15 cellular contexts compared by ENCODE assay signal in genomic region chr22:20988573-20989322, GRCh38. TPM values are rescaled to one million over a fixed set of nuclear protein-coding genes. Genes with fewer than 3 reads are reported as not detected.
A peak's percentile ranks its signal among the peaks of the same experiment; 100 is the strongest.
DNase-seq lines count a peak whose midpoint lies in the region; ATAC-seq, FAIRE-seq and TF ChIP-seq lines count a peak whose summit lies in the region.
"Had no signal": no experiment of that assay in that cellular context is flagged by ENCODE, and none has a peak within 500 bp of the region (broad histone marks: within the 10 kb centered on the region; RNA-seq: fewer than 3 reads in every experiment).

No MANE protein-coding gene starts in this region.

- BruUV-seq in K562 (replicated peaks; lab: Mats Ljungman, UMichigan) = no TSS peak

- no peak for TF ChIP-seq EP300 in K562 (IDR thresholded peaks at IDR 0.05; ENCODE audit: low read length)

- H2AFZ ChIP-seq in K562 (ENCODE audit: low read depth, low read length) = no peak overlapping the region

- no peaks in the 10 kb centered on the region for H3K9me3 ChIP-seq in HEK293 (ENCODE audit: control insufficient read depth, insufficient read depth, low read depth, low read length)
- H3K9me3 ChIP-seq in K562 (replicated peaks; ENCODE audit: control insufficient read depth, insufficient read depth, low read depth, low read length) = no peaks in the 10 kb centered on the region
- no peaks in the 10 kb centered on the region for H3K9me3 ChIP-seq in kidney (ENCODE audit: control insufficient read depth in 1 of 2, low read length in 2 of 2)
- H3K9me3 ChIP-seq: A549, BE2C, Caco-2 had no signal

- no peak overlapping the region for H3K4me3 Mint-ChIP-seq in activated T-helper 2 cell treated with anti-CD3 and anti-CD28 coated beads, Interferon-gamma antibody, Interleukin-2, Interleukin-4, amounts not matched to agents 10 μg/mL and 5 μg/mL and 100 μg/mL, durations not matched to agents 14 hours and 24 hours and 36 hours (ENCODE audit: low read depth)

- no peak for DNase-seq in K562 (ENCODE audit: extremely low read depth in 1 of 4, low spot score in 3 of 4)
- peak; percentile 65 for DNase-seq in kidney
- DNase-seq in left cardiac atrium = no peak
- no peak for DNase-seq in NCI-H2196 (lab: John Stamatoyannopoulos, UW; ENCODE audit: unreplicated experiment)
- DNase-seq in activated T-helper 2 cell treated with anti-CD3 and anti-CD28 coated beads, Interferon-gamma antibody, Interleukin-2, Interleukin-4, amounts not matched to agents 10 μg/mL and 5 μg/mL and 100 μg/mL, durations not matched to agents 14 hours and 24 hours and 36 hours (ENCODE audit: low spot score) = no peak
- DNase-seq: BE2C; Caco-2; CD8-positive, alpha-beta memory T cell; GF-D8; GOT3; HCEC 1CT; KBM-7 had no signal

- TF ChIP-seq CTCF in HEK293 (tag by site-specific recombination; IDR thresholded peaks at IDR 0.05) (no peak; the same call in 1 of the 2 replicates), K562 (IDR thresholded peaks at IDR 0.05 in 2 of 3, conservative IDR thresholded peaks at IDR 0.05 in 1 of 3; ENCODE audit: insufficient read depth in 2 of 3, low read depth in 1 of 3, low read length in 3 of 3) (peak; percentile 19 to 37 (median 21); a peak in 4 of 6 replicates), kidney (IDR thresholded peaks at IDR 0.05; ENCODE audit: borderline replicate concordance, extremely low read depth, insufficient read depth) (no peak)

- WGBS in K562 (ENCODE audit: insufficient coverage, low coverage, missing lambda C conversion rate) = 81% methylated on average over 16 of the region's 16 CpGs

- TF ChIP-seq RAD21 in K562 (CRISPR knock-in tag; conservative IDR thresholded peaks at IDR 0.05 in 1 of 2, IDR thresholded peaks at IDR 0.05 in 1 of 2) = peak in 1 of 2 experiments; percentile 27; a peak in 2 of 4 replicates

- H3K4me2 ChIP-seq in K562 (ENCODE audit: insufficient read depth, low read length) = no peak overlapping the region
- H3K4me2 ChIP-seq: A549 had no signal

- no peak overlapping the region for H3K27ac Mint-ChIP-seq in activated T-helper 2 cell treated with anti-CD3 and anti-CD28 coated beads, Interferon-gamma antibody, Interleukin-2, Interleukin-4, amounts not matched to agents 10 μg/mL and 5 μg/mL and 100 μg/mL, durations not matched to agents 14 hours and 24 hours and 36 hours

- H4K20me1 ChIP-seq in K562 (replicated peaks; ENCODE audit: control insufficient read depth, insufficient read depth, low read length) = peaks cover 14% of the 10 kb centered on the region; the same call in 1 of the 2 replicates

- no peaks in the 10 kb centered on the region for H3K4me1 ChIP-seq in HEK293 (ENCODE audit: control insufficient read depth, insufficient read depth, low read length)
- peaks cover 0 to 47% of the 10 kb centered on the region in 2 experiments; a peak in 2 of 5 replicates for H3K4me1 ChIP-seq in K562 (replicated peaks in 1 of 2; ENCODE audit: control insufficient read depth in 2 of 2, insufficient read depth in 2 of 2, low read length in 2 of 2)
- H3K4me1 ChIP-seq in kidney (ENCODE audit: control insufficient read depth in 1 of 2, insufficient read depth in 1 of 2, low read depth in 1 of 2, low read length in 2 of 2) = no peaks in the 10 kb centered on the region
- H3K4me1 ChIP-seq: A549, BE2C, Caco-2 had no signal

- peaks cover 15% of the 10 kb centered on the region for H3K9me1 ChIP-seq in K562 (ENCODE audit: control insufficient read depth, insufficient read depth, low read length)

- H3K9ac ChIP-seq in K562 (ENCODE audit: insufficient read depth in 1 of 2, low read depth in 2 of 2, low read length in 2 of 2) (peak overlapping the region in 1 of 2 experiments; percentile 78; a peak in 2 of 4 replicates), kidney (ENCODE audit: low read length in 2 of 2) (no peak overlapping the region)

- CTCF ChIA-PET in HEK293 (lab: Yijun Ruan, JAX) = no interaction called here
- CTCF ChIA-PET in K562 (lab: Yijun Ruan, JAX; ENCODE audit: low intra/inter-chr PET ratio) = no interaction called here

- POLR2A ChIA-PET in HEK293 (lab: Yijun Ruan, JAX) = interaction anchor here (1.5 to 2.1 kb wide), 2 partner anchors 11 to 14 kb away, joined by 4 to 20 read pairs; partner anchors contain the start of gene THAP7
- POLR2A ChIA-PET in K562 (lab: Yijun Ruan, JAX) = interaction anchor here (0.6 to 17.9 kb wide), 8 partner anchors 8 to 649 kb away, joined by 3 to 451 read pairs (median 14); partner anchors contain the start of genes AIFM3, LZTR1 and THAP7

- H3K36me3 Mint-ChIP-seq in activated T-helper 2 cell treated with anti-CD3 and anti-CD28 coated beads, Interferon-gamma antibody, Interleukin-2, Interleukin-4, amounts not matched to agents 10 μg/mL and 5 μg/mL and 100 μg/mL, durations not matched to agents 14 hours and 24 hours and 36 hours (ENCODE audit: low read depth) = peaks cover 35% of the 10 kb centered on the region

- no peak for TF ChIP-seq POLR2A in K562 (conservative IDR thresholded peaks at IDR 0.05)

- no peaks in the 10 kb centered on the region for H3K27me3 Mint-ChIP-seq in activated T-helper 2 cell treated with anti-CD3 and anti-CD28 coated beads, Interferon-gamma antibody, Interleukin-2, Interleukin-4, amounts not matched to agents 10 μg/mL and 5 μg/mL and 100 μg/mL, durations not matched to agents 14 hours and 24 hours and 36 hours (ENCODE audit: low read depth)

- no peak overlapping the region for H3K27ac ChIP-seq in HEK293 (ENCODE audit: extremely low read depth, low read depth, low read length)
- no peak overlapping the region for H3K27ac ChIP-seq in K562 (ENCODE audit: extremely low read depth, low read depth, low read length)
- H3K27ac ChIP-seq in kidney (ENCODE audit: low read depth in 2 of 2, low read length in 2 of 2) = no peak overlapping the region
- H3K27ac ChIP-seq: A549 had no signal

- no peak overlapping the region for H3K4me3 ChIP-seq in HEK293 (ENCODE audit: low read depth, low read length)
- H3K4me3 ChIP-seq in K562 = no peak overlapping the region
- H3K4me3 ChIP-seq in kidney (ENCODE audit: low read length in 2 of 2) = no peak overlapping the region
- H3K4me3 ChIP-seq: A549 had no signal

- H3K27me3 ChIP-seq in K562 (ENCODE audit: control insufficient read depth in 2 of 2, insufficient read depth in 2 of 2, low read length in 2 of 2) = no peaks in the 10 kb centered on the region
- H3K27me3 ChIP-seq: BE2C had no signal

- peaks cover 4 to 92% of the 10 kb centered on the region in 2 experiments; a peak in 2 of 3 replicates for H3K36me3 ChIP-seq in HEK293 (ENCODE audit: control insufficient read depth in 2 of 2, insufficient read depth in 1 of 2, low read length in 2 of 2)
- H3K36me3 ChIP-seq in K562 (ENCODE audit: control insufficient read depth, insufficient read depth, low read length) = peaks cover 88% of the 10 kb centered on the region
- peaks cover 5 to 16% of the 10 kb centered on the region in 2 donors for H3K36me3 ChIP-seq in kidney (ENCODE audit: control insufficient read depth in 1 of 2, insufficient read depth in 2 of 2, low read length in 2 of 2)

- H3K4me1 Mint-ChIP-seq in activated T-helper 2 cell treated with anti-CD3 and anti-CD28 coated beads, Interferon-gamma antibody, Interleukin-2, Interleukin-4, amounts not matched to agents 10 μg/mL and 5 μg/mL and 100 μg/mL, durations not matched to agents 14 hours and 24 hours and 36 hours (ENCODE audit: low read depth) = peaks cover under 1% of the 10 kb centered on the region

- in situ Hi-C loops in K562 (cut with MboI) = no loop called here

- FAIRE-seq in K562 (lab: Jason Lieb, UNC) (no peak), kidney (lab: Jason Lieb, UNC) (no peak)
- FAIRE-seq: A549 had no signal

- no peaks in the 10 kb centered on the region for H3K79me2 ChIP-seq in K562 (ENCODE audit: control insufficient read depth, insufficient read depth, low read length)

- no peaks in the 10 kb centered on the region for H3K9me3 Mint-ChIP-seq in activated T-helper 2 cell treated with anti-CD3 and anti-CD28 coated beads, Interferon-gamma antibody, Interleukin-2, Interleukin-4, amounts not matched to agents 10 μg/mL and 5 μg/mL and 100 μg/mL, durations not matched to agents 14 hours and 24 hours and 36 hours
- H3K9me3 Mint-ChIP-seq: CD8-positive, alpha-beta memory T cell had no signal

- intact Hi-C loops in K562 (cut with micrococcal nuclease) = no loop called here
- intact Hi-C loops in kidney (cut with DNase I) = no loop called here
- intact Hi-C loops in left cardiac atrium (cut with DNase I) = no loop called here
- intact Hi-C loops in activated T-helper 2 cell treated with anti-CD3 and anti-CD28 coated beads, Interferon-gamma antibody, Interleukin-2, Interleukin-4, amounts not matched to agents 10 μg/mL and 5 μg/mL and 100 μg/mL, durations not matched to agents 14 hours and 24 hours and 36 hours (cut with micrococcal nuclease) = no loop called here

- ATAC-seq in K562 (peak; percentile 43), left cardiac atrium (no peak), GM21367 (IDR thresholded peaks at IDR 0.05; ENCODE audit: unreplicated experiment) (no peak)

RNA-seq across cellular contexts. Expression of gene LZTR1, which starts 6.7 kb away (rescaled TPM):
- total RNA-seq in K562 (2011; cell fraction: chromatin; rRNA removed; ENCODE audit: low replicate concordance) = 338 and 754 TPM in 2 replicates
- total RNA-seq in K562 (2011; cell fraction: nucleolus; rRNA removed) = 395 and 404 TPM in 2 replicates
- total RNA-seq in K562 (2011; cell fraction: nucleoplasm; rRNA removed) = 258 and 287 TPM in 2 replicates
- 87.2 and 120 TPM in 2 replicates for total RNA-seq in K562 (2014; rRNA removed)
- total RNA-seq in K562 (2014; rRNA removed; fragmentation: Illumina TruSeq; extraction: Trizol) = 46.4 and 63.0 TPM in 2 replicates
- total RNA-seq in K562 (2015; rRNA removed; fragmentation: Illumina TruSeq; extraction: Trizol) = 51.3 and 53.2 TPM in 2 replicates
- total RNA-seq in K562 (2021) = 132 and 135 TPM in 2 replicates
- 63.0 and 88.5 TPM in 2 replicates for polyA plus RNA-seq in K562 (2011; rRNA removed)
- polyA plus RNA-seq in K562 (2011; cell fraction: cytosol; rRNA removed) = 50.8 and 68.8 TPM in 2 replicates
- 703 and 913 TPM in 2 replicates for polyA plus RNA-seq in K562 (2011; cell fraction: nucleus; rRNA removed)
- polyA plus RNA-seq in K562 (2012) = 80.6 and 93.5 TPM in 2 replicates
- 74.3 and 89.8 TPM in 2 replicates for polyA plus RNA-seq in K562 (2014; fragmentation: Illumina TruSeq; extraction: Trizol)
- 1 to 10 TPM; 2.2 to 3.1 TPM for polyA plus RNA-seq in K562 (2014; fragmentation: Nextera tagmentation; extraction: Ambion mirVana)
- 115 and 129 TPM in 2 replicates for polyA plus RNA-seq in K562 (2014; rRNA removed)
- 64.5 and 72.9 TPM in 2 replicates for polyA minus RNA-seq in K562 (2011; rRNA and poly(A)+ RNA removed)
- 41.9 and 49.7 TPM in 2 replicates for polyA minus RNA-seq in K562 (2011; cell fraction: cytosol; rRNA and poly(A)+ RNA removed)
- polyA minus RNA-seq in K562 (2011; cell fraction: nucleus; rRNA and poly(A)+ RNA removed) = 188 and 205 TPM in 2 replicates
- 66.4 TPM for total RNA-seq in kidney
- 24.3 TPM for polyA plus RNA-seq in kidney (ENCODE audit: insufficient read depth, low read depth, low replicate concordance)
- 10 to 100 TPM; 26.9 to 29.1 TPM for total RNA-seq in left cardiac atrium
- total RNA-seq in activated T-helper 2 cell treated with anti-CD3 and anti-CD28 coated beads, Interferon-gamma antibody, Interleukin-2, Interleukin-4, amounts not matched to agents 10 μg/mL and 5 μg/mL and 100 μg/mL, durations not matched to agents 14 hours and 24 hours and 36 hours = 64.7 and 68.4 TPM in 2 replicates

RNA-seq across cellular contexts. Expression of gene THAP7, which starts 13.2 kb away (rescaled TPM):
- total RNA-seq in K562 (2011; cell fraction: chromatin; rRNA removed; ENCODE audit: low replicate concordance) = 90.2 and 332 TPM in 2 replicates
- 398 and 463 TPM in 2 replicates for total RNA-seq in K562 (2011; cell fraction: nucleolus; rRNA removed)
- 158 and 211 TPM in 2 replicates for total RNA-seq in K562 (2011; cell fraction: nucleoplasm; rRNA removed)
- total RNA-seq in K562 (2014; rRNA removed) (245 and 323 TPM in 2 replicates), K562 (2014; rRNA removed; fragmentation: Illumina TruSeq; extraction: Trizol) (32.0 and 35.6 TPM in 2 replicates), K562 (2015; rRNA removed; fragmentation: Illumina TruSeq; extraction: Trizol) (120 and 129 TPM in 2 replicates), K562 (2021) (169 and 183 TPM in 2 replicates), kidney (25.5 TPM), left cardiac atrium (10 to 100 TPM; 20.9 to 22.1 TPM)
- polyA plus RNA-seq in K562 (2011; rRNA removed) (75.4 and 94.6 TPM in 2 replicates), K562 (2014; fragmentation: Illumina TruSeq; extraction: Trizol) (84.1 and 121 TPM in 2 replicates), K562 (2014; fragmentation: Nextera tagmentation; extraction: Ambion mirVana) (10 to 100 TPM in 1 of 2 experiments, 1 to 10 TPM in 1; 7.9 to 33.1 TPM), K562 (2014; rRNA removed) (263 and 266 TPM in 2 replicates), kidney (ENCODE audit: insufficient read depth, low read depth, low replicate concordance) (44.1 TPM)
- 137 and 308 TPM in 2 replicates for polyA plus RNA-seq in K562 (2011; cell fraction: cytosol; rRNA removed)
- 202 and 335 TPM in 2 replicates for polyA plus RNA-seq in K562 (2011; cell fraction: nucleus; rRNA removed)
- polyA plus RNA-seq in K562 (2012) = 114 and 118 TPM in 2 replicates
- polyA minus RNA-seq in K562 (2011; rRNA and poly(A)+ RNA removed) = 39.0 and 48.5 TPM in 2 replicates
- polyA minus RNA-seq in K562 (2011; cell fraction: cytosol; rRNA and poly(A)+ RNA removed) = 53.5 and 55.4 TPM in 2 replicates
- 261 and 385 TPM in 2 replicates for polyA minus RNA-seq in K562 (2011; cell fraction: nucleus; rRNA and poly(A)+ RNA removed)
- total RNA-seq in activated T-helper 2 cell treated with anti-CD3 and anti-CD28 coated beads, Interferon-gamma antibody, Interleukin-2, Interleukin-4, amounts not matched to agents 10 μg/mL and 5 μg/mL and 100 μg/mL, durations not matched to agents 14 hours and 24 hours and 36 hours = 25.8 and 25.9 TPM in 2 replicates

RNA-seq across cellular contexts. Expression of gene AIFM3, which starts 21.7 kb away (rescaled TPM):
- 0.14 and 1.4 TPM in 2 replicates for total RNA-seq in K562 (2011; cell fraction: chromatin; rRNA removed; ENCODE audit: low replicate concordance)
- 0.33 and 1.2 TPM in 2 replicates for total RNA-seq in K562 (2011; cell fraction: nucleolus; rRNA removed)
- 0.53 and 0.81 TPM in 2 replicates for total RNA-seq in K562 (2011; cell fraction: nucleoplasm; rRNA removed)
- total RNA-seq in K562 (2014; rRNA removed) (0.14 TPM in 1 of 2 replicates, not detected in the other), K562 (2014; rRNA removed; fragmentation: Illumina TruSeq; extraction: Trizol) (0.10 TPM in 1 of 2 replicates, not detected in the other), K562 (2015; rRNA removed; fragmentation: Illumina TruSeq; extraction: Trizol) (0.07 TPM in 1 of 2 replicates, not detected in the other), K562 (2021) (0.20 and 0.56 TPM in 2 replicates), kidney (3.1 TPM), left cardiac atrium (1 to 10 TPM; 1.5 to 2.4 TPM)
- polyA plus RNA-seq in K562 (2011; rRNA removed) (0.04 and 0.08 TPM in 2 replicates), K562 (2014; fragmentation: Illumina TruSeq; extraction: Trizol) (0.06 TPM in 1 of 2 replicates, not detected in the other), K562 (2014; fragmentation: Nextera tagmentation; extraction: Ambion mirVana) (under 1 TPM; 0.03 to 0.06 TPM), K562 (2014; rRNA removed) (0.15 TPM in 1 of 2 replicates, not detected in the other), kidney (ENCODE audit: insufficient read depth, low read depth, low replicate concordance) (4.4 TPM)
- polyA plus RNA-seq in K562 (2011; cell fraction: cytosol; rRNA removed) = 0.06 TPM in 1 of 2 replicates, not detected in the other
- polyA plus RNA-seq in K562 (2011; cell fraction: nucleus; rRNA removed) = 0.80 and 0.87 TPM in 2 replicates
- polyA plus RNA-seq in K562 (2012) = 0.27 and 0.50 TPM in 2 replicates
- polyA minus RNA-seq in K562 (2011; rRNA and poly(A)+ RNA removed) = 0.06 TPM in 1 of 2 replicates, not detected in the other
- not detected in 2 replicates for polyA minus RNA-seq in K562 (2011; cell fraction: cytosol; rRNA and poly(A)+ RNA removed)
- polyA minus RNA-seq in K562 (2011; cell fraction: nucleus; rRNA and poly(A)+ RNA removed) = 0.27 and 0.44 TPM in 2 replicates
- 0.23 and 0.30 TPM in 2 replicates for total RNA-seq in activated T-helper 2 cell treated with anti-CD3 and anti-CD28 coated beads, Interferon-gamma antibody, Interleukin-2, Interleukin-4, amounts not matched to agents 10 μg/mL and 5 μg/mL and 100 μg/mL, durations not matched to agents 14 hours and 24 hours and 36 hours
- polyA plus RNA-seq: CD8-positive, alpha-beta memory T cell had no signal

RNA-seq across cellular contexts. Expression of gene P2RX6, which starts 26.2 kb away (rescaled TPM):
- total RNA-seq in K562 (2011; cell fraction: chromatin; rRNA removed; ENCODE audit: low replicate concordance) = 8.3 and 26.4 TPM in 2 replicates
- 15.5 and 19.3 TPM in 2 replicates for total RNA-seq in K562 (2011; cell fraction: nucleolus; rRNA removed)
- 13.6 and 14.4 TPM in 2 replicates for total RNA-seq in K562 (2011; cell fraction: nucleoplasm; rRNA removed)
- total RNA-seq in K562 (2014; rRNA removed) (1.5 and 1.9 TPM in 2 replicates), K562 (2014; rRNA removed; fragmentation: Illumina TruSeq; extraction: Trizol) (0.77 and 1.0 TPM in 2 replicates), K562 (2015; rRNA removed; fragmentation: Illumina TruSeq; extraction: Trizol) (1.6 and 1.7 TPM in 2 replicates), K562 (2021) (2.3 and 2.7 TPM in 2 replicates), kidney (1.0 TPM), left cardiac atrium (1 to 10 TPM; 2.2 to 4.6 TPM)
- polyA plus RNA-seq in K562 (2011; rRNA removed) (1.2 and 1.5 TPM in 2 replicates), K562 (2014; fragmentation: Illumina TruSeq; extraction: Trizol) (1.3 and 1.5 TPM in 2 replicates), K562 (2014; fragmentation: Nextera tagmentation; extraction: Ambion mirVana) (under 1 TPM in 1 of 2 experiments, not detected in 1; 0.01 TPM), K562 (2014; rRNA removed) (3.7 and 3.9 TPM in 2 replicates), kidney (ENCODE audit: insufficient read depth, low read depth, low replicate concordance) (1.6 TPM)
- 1.4 and 2.2 TPM in 2 replicates for polyA plus RNA-seq in K562 (2011; cell fraction: cytosol; rRNA removed)
- polyA plus RNA-seq in K562 (2011; cell fraction: nucleus; rRNA removed) = 16.2 and 34.8 TPM in 2 replicates
- 4.7 and 7.9 TPM in 2 replicates for polyA plus RNA-seq in K562 (2012)
- polyA minus RNA-seq in K562 (2011; rRNA and poly(A)+ RNA removed) = 1.6 and 2.5 TPM in 2 replicates
- 1.0 TPM in 1 of 2 replicates, not detected in the other for polyA minus RNA-seq in K562 (2011; cell fraction: cytosol; rRNA and poly(A)+ RNA removed)
- 5.6 and 7.5 TPM in 2 replicates for polyA minus RNA-seq in K562 (2011; cell fraction: nucleus; rRNA and poly(A)+ RNA removed)
- 0.07 TPM in 1 of 2 replicates, not detected in the other for total RNA-seq in activated T-helper 2 cell treated with anti-CD3 and anti-CD28 coated beads, Interferon-gamma antibody, Interleukin-2, Interleukin-4, amounts not matched to agents 10 μg/mL and 5 μg/mL and 100 μg/mL, durations not matched to agents 14 hours and 24 hours and 36 hours

RNA-seq across cellular contexts. Expression of gene SLC7A4, which starts 43.6 kb away (rescaled TPM):
- not detected in 2 replicates for total RNA-seq in K562 (2011; cell fraction: chromatin; rRNA removed; ENCODE audit: low replicate concordance)
- total RNA-seq in K562 (2011; cell fraction: nucleolus; rRNA removed) = not detected in 2 replicates
- total RNA-seq in K562 (2011; cell fraction: nucleoplasm; rRNA removed) = not detected in 2 replicates
- total RNA-seq in K562 (2014; rRNA removed) (not detected in 2 replicates), K562 (2014; rRNA removed; fragmentation: Illumina TruSeq; extraction: Trizol) (not detected in 2 replicates), K562 (2015; rRNA removed; fragmentation: Illumina TruSeq; extraction: Trizol) (not detected in 2 replicates), K562 (2021) (not detected in 2 replicates), kidney (0.57 TPM), left cardiac atrium (under 1 TPM; 0.47 to 0.68 TPM)
- polyA plus RNA-seq in K562 (2011; rRNA removed) (not detected in 2 replicates), K562 (2014; fragmentation: Illumina TruSeq; extraction: Trizol) (not detected in 2 replicates), K562 (2014; fragmentation: Nextera tagmentation; extraction: Ambion mirVana) (not detected), K562 (2014; rRNA removed) (not detected in 2 replicates), kidney (ENCODE audit: insufficient read depth, low read depth, low replicate concordance) (1.2 TPM)
- 0.07 TPM in 1 of 2 replicates, not detected in the other for polyA plus RNA-seq in K562 (2011; cell fraction: cytosol; rRNA removed)
- polyA plus RNA-seq in K562 (2011; cell fraction: nucleus; rRNA removed) = not detected in 2 replicates
- 0.03 and 0.14 TPM in 2 replicates for polyA plus RNA-seq in K562 (2012)
- polyA minus RNA-seq in K562 (2011; rRNA and poly(A)+ RNA removed) = not detected in 2 replicates
- polyA minus RNA-seq in K562 (2011; cell fraction: cytosol; rRNA and poly(A)+ RNA removed) = not detected in 2 replicates
- polyA minus RNA-seq in K562 (2011; cell fraction: nucleus; rRNA and poly(A)+ RNA removed) = not detected in 2 replicates
- total RNA-seq in activated T-helper 2 cell treated with anti-CD3 and anti-CD28 coated beads, Interferon-gamma antibody, Interleukin-2, Interleukin-4, amounts not matched to agents 10 μg/mL and 5 μg/mL and 100 μg/mL, durations not matched to agents 14 hours and 24 hours and 36 hours = 0.07 TPM in 1 of 2 replicates, not detected in the other
- polyA plus RNA-seq: A549 had no signal

Comparison
In these comparisons a context has a peak if more than half of its experiments do, and no peak if none do; other contexts are left out.
1. CTCF ChIP-seq: peak in K562 (3 of 3); none in HEK293 (single experiment) and kidney (single experiment).
2. Of the 44 proteins assayed by ChIP-seq in both K562 and HEK293: peak only in K562: CTCF and REST; only in HEK293: none; in both: none; in neither: 41; mixed calls (peak in some experiments, not most) for 1.